In genomic region chr3:184602406-184603155, GRCh38 we compare ENCODE assay signal across 11 cellular contexts. TPM values are rescaled to one million over a fixed set of nuclear protein-coding genes. Genes with fewer than 3 reads are reported as not detected.
A peak's percentile ranks its signal among the peaks of the same experiment; 100 is the strongest.
DNase-seq lines count a peak whose midpoint lies in the region; ATAC-seq, FAIRE-seq and TF ChIP-seq lines count a peak whose summit lies in the region.
"Had no signal": no experiment of that assay in that cellular context is flagged by ENCODE, and none has a peak within 500 bp of the region (broad histone marks: within the 10 kb centered on the region; RNA-seq: fewer than 3 reads in every experiment).

No MANE protein-coding gene starts in this region.

- no peaks in the 10 kb centered on the region for H3K36me3 Mint-ChIP-seq in neural crest cell (ENCODE audit: low read depth)
- H3K36me3 Mint-ChIP-seq in activated naive CD4-positive, alpha-beta T cell treated with anti-CD3 and anti-CD28 coated beads for 36 hours (ENCODE audit: low read depth): no peaks in the 10 kb centered on the region

- no peaks in the 10 kb centered on the region for H3K79me2 ChIP-seq in DOHH2 (ENCODE audit: control insufficient read depth, low read length)
- H3K79me2 ChIP-seq in endothelial cell of umbilical vein (ENCODE audit: control insufficient read depth, insufficient read depth, low read length): no peaks in the 10 kb centered on the region

- no peaks in the 10 kb centered on the region for H3K9me1 ChIP-seq in endothelial cell of umbilical vein (replicated peaks; ENCODE audit: control insufficient read depth, extremely low read depth, insufficient read depth, low read length)

- H3K4me3 ChIP-seq in DOHH2 (ENCODE audit: low read length): no peak overlapping the region
- H3K4me3 ChIP-seq in endothelial cell of umbilical vein (replicated peaks in 1 of 3; ENCODE audit: insufficient read depth in 1 of 3, low read depth in 1 of 3, low read length in 3 of 3): no peak overlapping the region
- H3K4me3 ChIP-seq in colonic mucosa: no peak overlapping the region
- H3K4me3 ChIP-seq: SJSA1 had no signal

- ATAC-seq in GM19455 (IDR thresholded peaks at IDR 0.05; ENCODE audit: unreplicated experiment) (no peak), GM18907 (IDR thresholded peaks at IDR 0.05; ENCODE audit: unreplicated experiment) (no peak)

- POLR2A ChIA-PET in endothelial cell of umbilical vein (lab: Charles Lee): no interaction called here

- DNase-seq in NCI-H526 (lab: John Stamatoyannopoulos, UW): peak; percentile 50 to 82
- no peak for DNase-seq in endothelial cell of umbilical vein (ENCODE audit: low read depth, low spot score)
- no peak for DNase-seq in neural crest cell (ENCODE audit: low read depth, low spot score)
- no peak for DNase-seq in colonic mucosa
- no peak for DNase-seq in activated naive CD4-positive, alpha-beta T cell treated with anti-CD3 and anti-CD28 coated beads for 36 hours

- no peak overlapping the region for H3K27ac ChIP-seq in DOHH2 (ENCODE audit: low read depth, low read length)
- H3K27ac ChIP-seq in endothelial cell of umbilical vein (ENCODE audit: insufficient read depth, low read depth, low read length): no peak overlapping the region
- no peak overlapping the region for H3K27ac ChIP-seq in colonic mucosa
- H3K27ac ChIP-seq: SJSA1, upper lobe of left lung had no signal

- H3K27ac Mint-ChIP-seq in neural crest cell (ENCODE audit: unreplicated experiment): peak overlapping the region; percentile 13
- no peak overlapping the region for H3K27ac Mint-ChIP-seq in activated naive CD4-positive, alpha-beta T cell treated with anti-CD3 and anti-CD28 coated beads for 36 hours

- BruUV-seq in endothelial cell of umbilical vein (replicated peaks; lab: Mats Ljungman, UMichigan): no TSS peak

- H3F3A ChIP-seq in DOHH2 (ENCODE audit: control insufficient read depth, insufficient read depth): no peaks in the 10 kb centered on the region

- H3K9me3 Mint-ChIP-seq in neural crest cell: no peaks in the 10 kb centered on the region
- H3K9me3 Mint-ChIP-seq in activated naive CD4-positive, alpha-beta T cell treated with anti-CD3 and anti-CD28 coated beads for 36 hours: no peaks in the 10 kb centered on the region

- intact Hi-C loops in endothelial cell of umbilical vein (cut with micrococcal nuclease): no loop called here
- intact Hi-C loops in colonic mucosa (cut with DNase I): no loop called here
- intact Hi-C loops in activated naive CD4-positive, alpha-beta T cell treated with anti-CD3 and anti-CD28 coated beads for 36 hours (cut with micrococcal nuclease): no loop called here

- H3K27me3 ChIP-seq in DOHH2 (ENCODE audit: control insufficient read depth, low read length): peaks cover 4% of the 10 kb centered on the region; the same call in 1 of the 2 replicates
- H3K27me3 ChIP-seq in endothelial cell of umbilical vein (ENCODE audit: control insufficient read depth in 2 of 2, insufficient read depth in 2 of 2, low read length in 2 of 2): peaks cover 48 to 49% of the 10 kb centered on the region in 2 experiments
- peaks cover 22% of the 10 kb centered on the region for H3K27me3 ChIP-seq in colonic mucosa

- H2AFZ ChIP-seq in endothelial cell of umbilical vein (ENCODE audit: low read depth, low read length): no peak overlapping the region

- H3K27me3 Mint-ChIP-seq in neural crest cell (ENCODE audit: low read depth): peaks cover 27% of the 10 kb centered on the region
- H3K27me3 Mint-ChIP-seq in activated naive CD4-positive, alpha-beta T cell treated with anti-CD3 and anti-CD28 coated beads for 36 hours (ENCODE audit: low read depth): peaks cover 45% of the 10 kb centered on the region

- H3K9me2 ChIP-seq in DOHH2 (replicated peaks; ENCODE audit: control insufficient read depth, low read length): no peaks in the 10 kb centered on the region

- H3K4me2 ChIP-seq in DOHH2 (ENCODE audit: low read length): peak overlapping the region; percentile 27; the same call in 1 of the 2 replicates
- H3K4me2 ChIP-seq in endothelial cell of umbilical vein (ENCODE audit: insufficient read depth, low read length): no peak overlapping the region

- H4K20me1 ChIP-seq in DOHH2 (ENCODE audit: control insufficient read depth, insufficient read depth, low read depth, low read length): no peaks in the 10 kb centered on the region
- H4K20me1 ChIP-seq in endothelial cell of umbilical vein (replicated peaks; ENCODE audit: control insufficient read depth, extremely low read depth, insufficient read depth, low read length): no peaks in the 10 kb centered on the region

- no peaks in the 10 kb centered on the region for H3K36me3 ChIP-seq in DOHH2 (ENCODE audit: control insufficient read depth, low read length)
- no peaks in the 10 kb centered on the region for H3K36me3 ChIP-seq in endothelial cell of umbilical vein (ENCODE audit: control insufficient read depth in 2 of 2, extremely low read depth in 1 of 2, insufficient read depth in 2 of 2, low read length in 2 of 2)
- no peaks in the 10 kb centered on the region for H3K36me3 ChIP-seq in colonic mucosa
- H3K36me3 ChIP-seq: SJSA1, upper lobe of left lung had no signal

- H3K4me3 Mint-ChIP-seq in neural crest cell: peak overlapping the region; percentile 80
- no peak overlapping the region for H3K4me3 Mint-ChIP-seq in activated naive CD4-positive, alpha-beta T cell treated with anti-CD3 and anti-CD28 coated beads for 36 hours

- H3K9ac ChIP-seq in endothelial cell of umbilical vein (replicated peaks; ENCODE audit: extremely low read depth, insufficient read depth, low read length) (no peak overlapping the region), colonic mucosa (ENCODE audit: low read depth in 2 of 2, low read length in 2 of 2) (no peak overlapping the region)

- dilution Hi-C loops in endothelial cell of umbilical vein (cut with MboI; ENCODE audit: extremely low pct_ligation_motif_present, low sequenced_read_pairs): no loop called here

- H3K4me1 ChIP-seq in DOHH2 (ENCODE audit: control insufficient read depth, low read length) (peaks cover 36% of the 10 kb centered on the region), endothelial cell of umbilical vein (ENCODE audit: control insufficient read depth, extremely low read depth, insufficient read depth, low read length) (no peaks in the 10 kb centered on the region), colonic mucosa (peaks cover 9% of the 10 kb centered on the region)
- H3K4me1 ChIP-seq: SJSA1 had no signal

- no peaks in the 10 kb centered on the region for H3K9me3 ChIP-seq in DOHH2 (ENCODE audit: control insufficient read depth, insufficient read depth, low read length)
- H3K9me3 ChIP-seq in endothelial cell of umbilical vein (replicated peaks; ENCODE audit: control insufficient read depth, insufficient read depth, low read length): no peaks in the 10 kb centered on the region
- no peaks in the 10 kb centered on the region for H3K9me3 ChIP-seq in colonic mucosa
- H3K9me3 ChIP-seq: SJSA1, upper lobe of left lung had no signal

- no peak for TF ChIP-seq POLR2A in endothelial cell of umbilical vein (IDR thresholded peaks at IDR 0.05; ENCODE audit: low read depth, low read length)

- H3K4me1 Mint-ChIP-seq in neural crest cell: peaks cover 61% of the 10 kb centered on the region
- H3K4me1 Mint-ChIP-seq in activated naive CD4-positive, alpha-beta T cell treated with anti-CD3 and anti-CD28 coated beads for 36 hours (ENCODE audit: low read depth): peaks cover 21% of the 10 kb centered on the region

- FAIRE-seq in endothelial cell of umbilical vein (lab: Jason Lieb, UNC): no peak
- FAIRE-seq: G401.6 had no signal

- TF ChIP-seq CTCF in DOHH2 (IDR thresholded peaks at IDR 0.05; ENCODE audit: low read depth, low read length, poor library complexity, severe bottlenecking) (no peak), endothelial cell of umbilical vein (IDR thresholded peaks at IDR 0.05; ENCODE audit: extremely low read depth in 1 of 2, insufficient read depth in 1 of 2, low read depth in 1 of 2, low read length in 2 of 2) (no peak), neural crest cell (conservative IDR thresholded peaks at IDR 0.05) (no peak), colonic mucosa (IDR thresholded peaks at IDR 0.05) (no peak)

- CTCF ChIA-PET in endothelial cell of umbilical vein (lab: Charles Lee): interaction anchor here (1.9 kb wide), 1 partner anchor 41 kb away, joined by 6 read pairs; the partner anchor contains the start of gene EPHB3
- CTCF ChIA-PET in activated naive CD4-positive, alpha-beta T cell treated with anti-CD3 and anti-CD28 coated beads for 36 hours (lab: Charles Lee): interaction anchor here (0.6 to 0.7 kb wide), 2 partner anchors 44 to 124 kb away, joined by 3 to 4 read pairs; no protein-coding TSS in a partner anchor

TF ChIP-seq in endothelial cell of umbilical vein, 7 proteins besides CTCF, POLR2A, EP300 and RAD21:
- TF ChIP-seq JUN (IDR thresholded peaks at IDR 0.05; ENCODE audit: borderline replicate concordance, insufficient read depth, insufficient read length, low read depth) (no peak), EZH2 (IDR thresholded peaks at IDR 0.05; ENCODE audit: borderline replicate concordance, low read depth, low read length, severe bottlenecking) (peak; percentile 73), MAX (IDR thresholded peaks at IDR 0.05; ENCODE audit: insufficient read depth, insufficient read length) (no peak)

RNA-seq across cellular contexts. Expression of gene EPHB3, which starts 41.0 kb away (rescaled TPM):
- total RNA-seq in endothelial cell of umbilical vein (not detected in 2 replicates), neural crest cell (9.7 and 13.4 TPM in 2 replicates), colonic mucosa (10 to 100 TPM; 40.1 to 64.2 TPM)
- polyA plus RNA-seq in endothelial cell of umbilical vein: 0.01 TPM in 1 of 2 replicates, not detected in the other
- polyA plus RNA-seq in endothelial cell of umbilical vein (2011; cell fraction: cytosol; rRNA removed): not detected in 2 replicates
- polyA plus RNA-seq in endothelial cell of umbilical vein (2011; cell fraction: nucleus; rRNA removed): not detected in 2 replicates
- not detected in 2 replicates for polyA plus RNA-seq in endothelial cell of umbilical vein (2012)
- polyA minus RNA-seq in endothelial cell of umbilical vein: not detected in 2 replicates
- polyA minus RNA-seq in endothelial cell of umbilical vein (2011; cell fraction: cytosol; rRNA and poly(A)+ RNA removed): not detected
- not detected in 2 replicates for polyA minus RNA-seq in endothelial cell of umbilical vein (2011; cell fraction: nucleus; rRNA and poly(A)+ RNA removed)
- total RNA-seq in activated naive CD4-positive, alpha-beta T cell treated with anti-CD3 and anti-CD28 coated beads for 36 hours: not detected

Comparison
In these comparisons a context has a peak if more than half of its experiments do, and no peak if none do; other contexts are left out.
1. DNase-seq: peak in NCI-H526 (2 of 2); none in endothelial cell of umbilical vein (single experiment), neural crest cell (single experiment), colonic mucosa (single experiment) and activated naive CD4-positive, alpha-beta T cell treated with anti-CD3 and anti-CD28 coated beads for 36 hours (single experiment).
2. RNA of gene EPHB3, which starts 41.0 kb away (total RNA-seq): 40.1 to 64.2 TPM in colonic mucosa and 9.7 to 13.4 TPM in neural crest cell; not detected in activated naive CD4-positive, alpha-beta T cell treated with anti-CD3 and anti-CD28 coated beads for 36 hours and not detected in endothelial cell of umbilical vein; every median in the first group is over 10 times any median in the second.